Comparison of ENCODE assay signal across 1 cellular context in the genomic region with DNA sequence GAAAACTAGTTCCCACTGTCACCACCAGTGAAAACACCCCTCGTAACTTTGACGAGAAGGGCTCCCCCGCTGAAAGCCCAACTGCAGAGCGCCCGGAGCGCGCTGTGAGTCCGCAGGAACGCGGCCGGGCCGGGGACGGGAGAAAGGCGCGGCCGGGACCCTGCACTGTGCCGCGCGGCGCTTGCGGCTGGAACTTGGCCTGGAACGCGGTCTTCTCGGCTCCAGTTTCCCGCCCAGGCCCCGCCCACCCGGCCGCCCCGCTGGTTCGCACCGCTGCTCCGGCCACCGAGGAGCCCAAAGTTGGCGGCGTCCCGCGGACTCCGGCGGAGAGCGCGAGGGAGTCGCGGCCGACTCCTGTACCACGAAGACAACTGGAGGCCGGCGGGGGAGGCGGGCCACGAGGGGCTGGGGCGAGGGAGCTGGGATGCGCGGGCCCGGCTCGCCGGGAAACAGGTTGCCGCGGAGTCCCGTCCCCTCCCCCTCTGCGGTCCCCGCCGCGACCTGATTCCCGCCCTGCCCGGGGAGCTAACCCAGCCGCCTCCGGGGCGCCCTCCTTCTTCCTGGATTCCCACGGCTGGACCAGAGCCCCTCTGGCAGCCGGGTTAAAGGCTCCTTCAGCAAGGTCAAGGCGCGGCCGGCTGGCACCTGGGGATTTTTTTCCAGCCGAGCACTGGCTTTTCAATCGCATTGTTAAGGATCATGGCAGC.
TF ChIP-seq lines count a peak whose summit lies in the region.

No MANE protein-coding gene starts in this region.

TF ChIP-seq in H1, 55 proteins besides CTCF, POLR2A, EP300 and RAD21:
- no peak for TF ChIP-seq EZH2 (IDR thresholded peaks at IDR 0.05; ENCODE audit: low read depth, low read length, severe bottlenecking)
- TF ChIP-seq SIX5 (IDR thresholded peaks at IDR 0.05; ENCODE audit: low read depth, low read length): no peak
- TF ChIP-seq YY1 (IDR thresholded peaks at IDR 0.05; ENCODE audit: low read depth, low read length): no peak; the same call in 1 of the 2 replicates
- TF ChIP-seq POU5F1 (IDR thresholded peaks at IDR 0.05; ENCODE audit: low read depth, low read length): no peak
- TF ChIP-seq RFX5 (IDR thresholded peaks at IDR 0.05; ENCODE audit: borderline replicate concordance, low read depth, low read length): no peak
- no peak for TF ChIP-seq SP2 (IDR thresholded peaks at IDR 0.05; ENCODE audit: low read length)
- TF ChIP-seq HDAC6 (IDR thresholded peaks at IDR 0.05; ENCODE audit: low read depth, low read length): no peak
- peak; percentile 5 for TF ChIP-seq NANOG (IDR thresholded peaks at IDR 0.05; ENCODE audit: insufficient read depth, low read depth, low read length, poor library complexity, severe bottlenecking)
- no peak for TF ChIP-seq CBX5 (IDR thresholded peaks at IDR 0.05; ENCODE audit: low read depth, low read length)
- peak; percentile 41 for TF ChIP-seq KDM4A (IDR thresholded peaks at IDR 0.05; ENCODE audit: low read depth, low read length, severe bottlenecking)
- TF ChIP-seq GABPA (IDR thresholded peaks at IDR 0.05; ENCODE audit: borderline replicate concordance, insufficient read depth, low read length): no peak; the same call in 1 of the 2 replicates
- TF ChIP-seq RBBP5 (IDR thresholded peaks at IDR 0.05; ENCODE audit: borderline replicate concordance, low read depth, low read length): 0 out of 2 replicates have a peak, but pooled peaks have one; percentile 24
- TF ChIP-seq, protein P1, sequence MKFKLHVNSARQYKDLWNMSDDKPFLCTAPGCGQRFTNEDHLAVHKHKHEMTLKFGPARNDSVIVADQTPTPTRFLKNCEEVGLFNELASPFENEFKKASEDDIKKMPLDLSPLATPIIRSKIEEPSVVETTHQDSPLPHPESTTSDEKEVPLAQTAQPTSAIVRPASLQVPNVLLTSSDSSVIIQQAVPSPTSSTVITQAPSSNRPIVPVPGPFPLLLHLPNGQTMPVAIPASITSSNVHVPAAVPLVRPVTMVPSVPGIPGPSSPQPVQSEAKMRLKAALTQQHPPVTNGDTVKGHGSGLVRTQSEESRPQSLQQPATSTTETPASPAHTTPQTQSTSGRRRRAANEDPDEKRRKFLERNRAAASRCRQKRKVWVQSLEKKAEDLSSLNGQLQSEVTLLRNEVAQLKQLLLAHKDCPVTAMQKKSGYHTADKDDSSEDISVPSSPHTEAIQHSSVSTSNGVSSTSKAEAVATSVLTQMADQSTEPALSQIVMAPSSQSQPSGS (IDR thresholded peaks at IDR 0.05; ENCODE audit: low read length): no peak
- TF ChIP-seq, protein P2, sequence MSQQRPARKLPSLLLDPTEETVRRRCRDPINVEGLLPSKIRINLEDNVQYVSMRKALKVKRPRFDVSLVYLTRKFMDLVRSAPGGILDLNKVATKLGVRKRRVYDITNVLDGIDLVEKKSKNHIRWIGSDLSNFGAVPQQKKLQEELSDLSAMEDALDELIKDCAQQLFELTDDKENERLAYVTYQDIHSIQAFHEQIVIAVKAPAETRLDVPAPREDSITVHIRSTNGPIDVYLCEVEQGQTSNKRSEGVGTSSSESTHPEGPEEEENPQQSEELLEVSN (IDR thresholded peaks at IDR 0.05): peak; percentile 85
- no peak for TF ChIP-seq CREB1 (IDR thresholded peaks at IDR 0.05)
- 0 out of 2 replicates have a peak, but pooled peaks have one; percentile 1 for TF ChIP-seq PHF8 (conservative IDR thresholded peaks at IDR 0.05; ENCODE audit: low read depth, low read length)
- TF ChIP-seq CEBPB (IDR thresholded peaks at IDR 0.05; ENCODE audit: low read depth, low read length): no peak
- TF ChIP-seq EGR1 (IDR thresholded peaks at IDR 0.05; ENCODE audit: borderline replicate concordance, low read depth, low read length): no peak
- TF ChIP-seq, protein P3, sequence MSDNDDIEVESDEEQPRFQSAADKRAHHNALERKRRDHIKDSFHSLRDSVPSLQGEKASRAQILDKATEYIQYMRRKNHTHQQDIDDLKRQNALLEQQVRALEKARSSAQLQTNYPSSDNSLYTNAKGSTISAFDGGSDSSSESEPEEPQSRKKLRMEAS (IDR thresholded peaks at IDR 0.05): peak; percentile 75
- TF ChIP-seq SUZ12 (IDR thresholded peaks at IDR 0.05; ENCODE audit: low read length): 0 out of 2 replicates have a peak, but pooled peaks have one; percentile 18
- TF ChIP-seq SRF (IDR thresholded peaks at IDR 0.05; ENCODE audit: low read depth, low read length): no peak
- 0 out of 4 replicates have a peak, but pooled peaks of 1 of the 2 experiments have one; percentile 63 for TF ChIP-seq HDAC2 (IDR thresholded peaks at IDR 0.05; ENCODE audit: borderline replicate concordance in 1 of 2, low read depth in 2 of 2, low read length in 2 of 2)
- no peak for TF ChIP-seq FOSL1 (IDR thresholded peaks at IDR 0.05; ENCODE audit: insufficient read depth, low read depth, low read length)
- no peak for TF ChIP-seq SAP30 (IDR thresholded peaks at IDR 0.05; ENCODE audit: insufficient read depth, insufficient replicate concordance, low read length)
- no peak for TF ChIP-seq SIN3A (conservative IDR thresholded peaks at IDR 0.05 in 1 of 2, IDR thresholded peaks at IDR 0.05 in 1 of 2; ENCODE audit: low read depth in 1 of 2, low read length in 2 of 2)
- TF ChIP-seq KDM5A (IDR thresholded peaks at IDR 0.05; ENCODE audit: low read length): no peak
- no peak for TF ChIP-seq POLR2AphosphoS5 (IDR thresholded peaks at IDR 0.05; ENCODE audit: low read depth, low read length)
- no peak for TF ChIP-seq JUN (IDR thresholded peaks at IDR 0.05; ENCODE audit: low read depth, low read length)
- TF ChIP-seq ZNF274 (IDR thresholded peaks at IDR 0.05; ENCODE audit: borderline replicate concordance, extremely low read depth, low read length): no peak
- TF ChIP-seq, protein P4, sequence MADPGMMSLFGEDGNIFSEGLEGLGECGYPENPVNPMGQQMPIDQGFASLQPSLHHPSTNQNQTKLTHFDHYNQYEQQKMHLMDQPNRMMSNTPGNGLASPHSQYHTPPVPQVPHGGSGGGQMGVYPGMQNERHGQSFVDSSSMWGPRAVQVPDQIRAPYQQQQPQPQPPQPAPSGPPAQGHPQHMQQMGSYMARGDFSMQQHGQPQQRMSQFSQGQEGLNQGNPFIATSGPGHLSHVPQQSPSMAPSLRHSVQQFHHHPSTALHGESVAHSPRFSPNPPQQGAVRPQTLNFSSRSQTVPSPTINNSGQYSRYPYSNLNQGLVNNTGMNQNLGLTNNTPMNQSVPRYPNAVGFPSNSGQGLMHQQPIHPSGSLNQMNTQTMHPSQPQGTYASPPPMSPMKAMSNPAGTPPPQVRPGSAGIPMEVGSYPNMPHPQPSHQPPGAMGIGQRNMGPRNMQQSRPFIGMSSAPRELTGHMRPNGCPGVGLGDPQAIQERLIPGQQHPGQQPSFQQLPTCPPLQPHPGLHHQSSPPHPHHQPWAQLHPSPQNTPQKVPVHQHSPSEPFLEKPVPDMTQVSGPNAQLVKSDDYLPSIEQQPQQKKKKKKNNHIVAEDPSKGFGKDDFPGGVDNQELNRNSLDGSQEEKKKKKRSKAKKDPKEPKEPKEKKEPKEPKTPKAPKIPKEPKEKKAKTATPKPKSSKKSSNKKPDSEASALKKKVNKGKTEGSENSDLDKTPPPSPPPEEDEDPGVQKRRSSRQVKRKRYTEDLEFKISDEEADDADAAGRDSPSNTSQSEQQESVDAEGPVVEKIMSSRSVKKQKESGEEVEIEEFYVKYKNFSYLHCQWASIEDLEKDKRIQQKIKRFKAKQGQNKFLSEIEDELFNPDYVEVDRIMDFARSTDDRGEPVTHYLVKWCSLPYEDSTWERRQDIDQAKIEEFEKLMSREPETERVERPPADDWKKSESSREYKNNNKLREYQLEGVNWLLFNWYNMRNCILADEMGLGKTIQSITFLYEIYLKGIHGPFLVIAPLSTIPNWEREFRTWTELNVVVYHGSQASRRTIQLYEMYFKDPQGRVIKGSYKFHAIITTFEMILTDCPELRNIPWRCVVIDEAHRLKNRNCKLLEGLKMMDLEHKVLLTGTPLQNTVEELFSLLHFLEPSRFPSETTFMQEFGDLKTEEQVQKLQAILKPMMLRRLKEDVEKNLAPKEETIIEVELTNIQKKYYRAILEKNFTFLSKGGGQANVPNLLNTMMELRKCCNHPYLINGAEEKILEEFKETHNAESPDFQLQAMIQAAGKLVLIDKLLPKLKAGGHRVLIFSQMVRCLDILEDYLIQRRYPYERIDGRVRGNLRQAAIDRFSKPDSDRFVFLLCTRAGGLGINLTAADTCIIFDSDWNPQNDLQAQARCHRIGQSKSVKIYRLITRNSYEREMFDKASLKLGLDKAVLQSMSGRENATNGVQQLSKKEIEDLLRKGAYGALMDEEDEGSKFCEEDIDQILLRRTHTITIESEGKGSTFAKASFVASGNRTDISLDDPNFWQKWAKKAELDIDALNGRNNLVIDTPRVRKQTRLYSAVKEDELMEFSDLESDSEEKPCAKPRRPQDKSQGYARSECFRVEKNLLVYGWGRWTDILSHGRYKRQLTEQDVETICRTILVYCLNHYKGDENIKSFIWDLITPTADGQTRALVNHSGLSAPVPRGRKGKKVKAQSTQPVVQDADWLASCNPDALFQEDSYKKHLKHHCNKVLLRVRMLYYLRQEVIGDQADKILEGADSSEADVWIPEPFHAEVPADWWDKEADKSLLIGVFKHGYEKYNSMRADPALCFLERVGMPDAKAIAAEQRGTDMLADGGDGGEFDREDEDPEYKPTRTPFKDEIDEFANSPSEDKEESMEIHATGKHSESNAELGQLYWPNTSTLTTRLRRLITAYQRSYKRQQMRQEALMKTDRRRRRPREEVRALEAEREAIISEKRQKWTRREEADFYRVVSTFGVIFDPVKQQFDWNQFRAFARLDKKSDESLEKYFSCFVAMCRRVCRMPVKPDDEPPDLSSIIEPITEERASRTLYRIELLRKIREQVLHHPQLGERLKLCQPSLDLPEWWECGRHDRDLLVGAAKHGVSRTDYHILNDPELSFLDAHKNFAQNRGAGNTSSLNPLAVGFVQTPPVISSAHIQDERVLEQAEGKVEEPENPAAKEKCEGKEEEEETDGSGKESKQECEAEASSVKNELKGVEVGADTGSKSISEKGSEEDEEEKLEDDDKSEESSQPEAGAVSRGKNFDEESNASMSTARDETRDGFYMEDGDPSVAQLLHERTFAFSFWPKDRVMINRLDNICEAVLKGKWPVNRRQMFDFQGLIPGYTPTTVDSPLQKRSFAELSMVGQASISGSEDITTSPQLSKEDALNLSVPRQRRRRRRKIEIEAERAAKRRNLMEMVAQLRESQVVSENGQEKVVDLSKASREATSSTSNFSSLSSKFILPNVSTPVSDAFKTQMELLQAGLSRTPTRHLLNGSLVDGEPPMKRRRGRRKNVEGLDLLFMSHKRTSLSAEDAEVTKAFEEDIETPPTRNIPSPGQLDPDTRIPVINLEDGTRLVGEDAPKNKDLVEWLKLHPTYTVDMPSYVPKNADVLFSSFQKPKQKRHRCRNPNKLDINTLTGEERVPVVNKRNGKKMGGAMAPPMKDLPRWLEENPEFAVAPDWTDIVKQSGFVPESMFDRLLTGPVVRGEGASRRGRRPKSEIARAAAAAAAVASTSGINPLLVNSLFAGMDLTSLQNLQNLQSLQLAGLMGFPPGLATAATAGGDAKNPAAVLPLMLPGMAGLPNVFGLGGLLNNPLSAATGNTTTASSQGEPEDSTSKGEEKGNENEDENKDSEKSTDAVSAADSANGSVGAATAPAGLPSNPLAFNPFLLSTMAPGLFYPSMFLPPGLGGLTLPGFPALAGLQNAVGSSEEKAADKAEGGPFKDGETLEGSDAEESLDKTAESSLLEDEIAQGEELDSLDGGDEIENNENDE (IDR thresholded peaks at IDR 0.05; ENCODE audit: insufficient replicate concordance, low read length): no peak
- TF ChIP-seq TAF1 (IDR thresholded peaks at IDR 0.05; ENCODE audit: low read depth, low read length): peak; percentile 32; the same call in 1 of the 2 replicates
- TF ChIP-seq CBX8 (IDR thresholded peaks at IDR 0.05; ENCODE audit: borderline replicate concordance, low read depth, low read length): no peak
- TF ChIP-seq TEAD4 (IDR thresholded peaks at IDR 0.05; ENCODE audit: low read depth, low read length): peak; percentile 53; the same call in 1 of the 2 replicates
- no peak for TF ChIP-seq TCF12 (IDR thresholded peaks at IDR 0.05; ENCODE audit: low read depth, low read length)
- TF ChIP-seq RNF2 (IDR thresholded peaks at IDR 0.05; ENCODE audit: borderline replicate concordance, low read depth, low read length, missing control alignments, poor library complexity, severe bottlenecking): no peak
- TF ChIP-seq TBP (IDR thresholded peaks at IDR 0.05; ENCODE audit: low read depth, low read length): peak; percentile 32; the same call in 1 of the 2 replicates
- no peak for TF ChIP-seq TAF7 (optimal IDR thresholded peaks at IDR 0.05; ENCODE audit: borderline replicate concordance, low read depth, low read length)
- TF ChIP-seq NRF1 (IDR thresholded peaks at IDR 0.05; ENCODE audit: low read depth, low read length): no peak
- peak; percentile 83 for TF ChIP-seq ASH2L (IDR thresholded peaks at IDR 0.05; ENCODE audit: low read length)
- no peak for TF ChIP-seq MAFK (IDR thresholded peaks at IDR 0.05; ENCODE audit: low read depth, low read length)
TF ChIP-seq in H1: peak in this region for 12.
